8 cellular contexts compared by ENCODE assay signal in genomic region chr1:171313835-171314320, GRCh38. TPM values are rescaled to one million over a fixed set of nuclear protein-coding genes. Genes with fewer than 3 reads are reported as not detected.
A peak's percentile ranks its signal among the peaks of the same experiment; 100 is the strongest.
DNase-seq lines count a peak whose midpoint lies in the region; ATAC-seq and TF ChIP-seq lines count a peak whose summit lies in the region.

Gene FMO4, plus strand, starts transcription at chr1:171314183. Its CDS starts 5,643 bp downstream, at chr1:171319826.

- no peaks in the 10 kb centered on the region for H3K9me3 Mint-ChIP-seq in activated naive CD8-positive, alpha-beta T cell treated with anti-CD3 and anti-CD28 coated beads, Interleukin-2, amount 10 ng/mL, durations not matched to agents 7 days and 5 days

- peaks cover 3% of the 10 kb centered on the region for H3K4me1 ChIP-seq in upper lobe of right lung

- peaks cover 10% of the 10 kb centered on the region for H3K4me1 Mint-ChIP-seq in activated naive CD8-positive, alpha-beta T cell treated with anti-CD3 and anti-CD28 coated beads, Interleukin-2, amount 10 ng/mL, durations not matched to agents 7 days and 5 days

- H3K4me3 ChIP-seq in GM12865 (ENCODE audit: low read depth, low read length): peak within 1 kb of the TSS; percentile 54
- peak within 1 kb of the TSS; percentile 45 for H3K4me3 ChIP-seq in upper lobe of right lung

- intact Hi-C loops in cardiac septum (cut with DNase I): loop anchor here (2.0 to 10.0 kb wide), 3 partner anchors 69 to 232 kb away; partner anchors contain the start of gene PRRC2C
- intact Hi-C loops in posterior vena cava (cut with DNase I): loop anchor here (10.0 kb wide), 3 partner anchors 59 to 121 kb away; partner anchors contain the start of gene FMO1 (in 1 of the 2)
- intact Hi-C loops in upper lobe of right lung (cut with DNase I): no loop called here

- no peaks in the 10 kb centered on the region for H3K36me3 ChIP-seq in upper lobe of right lung

- peak within 1 kb of the TSS; percentile 73 for H3K27ac Mint-ChIP-seq in activated naive CD8-positive, alpha-beta T cell treated with anti-CD3 and anti-CD28 coated beads, Interleukin-2, amount 10 ng/mL, durations not matched to agents 7 days and 5 days

- no peaks in the 10 kb centered on the region for H3K9me3 ChIP-seq in upper lobe of right lung

- no peaks in the 10 kb centered on the region for H3K27me3 Mint-ChIP-seq in activated naive CD8-positive, alpha-beta T cell treated with anti-CD3 and anti-CD28 coated beads, Interleukin-2, amount 10 ng/mL, durations not matched to agents 7 days and 5 days

- peak within 1 kb of the TSS; percentile 77 for H3K4me3 Mint-ChIP-seq in activated naive CD8-positive, alpha-beta T cell treated with anti-CD3 and anti-CD28 coated beads, Interleukin-2, amount 10 ng/mL, durations not matched to agents 7 days and 5 days

- POLR2A ChIA-PET in activated naive CD8-positive, alpha-beta T cell treated with anti-CD3 and anti-CD28 coated beads, Interleukin-2, amount 10 ng/mL, durations not matched to agents 7 days and 5 days (lab: Charles Lee): interaction anchor here (0.6 to 0.9 kb wide), 3 partner anchors 65 to 1219 kb away, joined by 3 to 5 read pairs (median 3); no protein-coding TSS in a partner anchor

- H3K27me3 ChIP-seq in upper lobe of right lung: no peaks in the 10 kb centered on the region

- H3K27ac ChIP-seq in upper lobe of right lung: peak within 1 kb of the TSS; percentile 70

- TF ChIP-seq CTCF in GM12865 (IDR thresholded peaks at IDR 0.05; ENCODE audit: insufficient read depth, low read depth, low read length, missing control alignments) (peak; percentile 73), upper lobe of right lung (IDR thresholded peaks at IDR 0.05) (peak; percentile 86)

- DNase-seq in GM12865 (ENCODE audit: low read depth): peak; percentile 96
- peak; percentile 66 for DNase-seq in NCI-H1092 treated with DMSO at 0.1 percent for 48 hours (lab: John Stamatoyannopoulos, UW)
- DNase-seq in activated naive CD8-positive, alpha-beta T cell treated with anti-CD3 and anti-CD28 coated beads, Interleukin-2, amount 10 ng/mL, durations not matched to agents 7 days and 5 days: peak; percentile 41
- DNase-seq in cardiac septum (ENCODE audit: low spot score): peak; percentile 88
- peak; percentile 83 for DNase-seq in posterior vena cava (ENCODE audit: low spot score)
- DNase-seq in upper lobe of right lung: peak; percentile 69

- H3K36me3 Mint-ChIP-seq in activated naive CD8-positive, alpha-beta T cell treated with anti-CD3 and anti-CD28 coated beads, Interleukin-2, amount 10 ng/mL, durations not matched to agents 7 days and 5 days: no peaks in the 10 kb centered on the region

- ATAC-seq in HG02642 (IDR thresholded peaks at IDR 0.05; ENCODE audit: poor library complexity, unreplicated experiment): peak; percentile 100
- ATAC-seq in SK-N-SH treated with all-trans-retinoic acid at 6 μM for 48 hours: peak; percentile 100
- ATAC-seq in activated naive CD8-positive, alpha-beta T cell treated with anti-CD3 and anti-CD28 coated beads, Interleukin-2, amount 10 ng/mL, durations not matched to agents 7 days and 5 days (ENCODE audit: low read depth): peak; percentile 100
- peak; percentile 100 for ATAC-seq in upper lobe of right lung

TF ChIP-seq in SK-N-SH treated with all-trans-retinoic acid at 6 μM for 48 hours, 23 proteins besides CTCF, POLR2A, EP300 and RAD21:
- TF ChIP-seq ZNF565 (CRISPR knock-in tag; conservative IDR thresholded peaks at IDR 0.05; ENCODE audit: low read depth): no peak
- no peak; the same call in 1 of the 2 replicates for TF ChIP-seq RARB (CRISPR knock-in tag; IDR thresholded peaks at IDR 0.05)
- TF ChIP-seq PPARA (CRISPR knock-in tag; IDR thresholded peaks at IDR 0.05; ENCODE audit: borderline replicate concordance): no peak
- no peak for TF ChIP-seq ESRRG (CRISPR knock-in tag; IDR thresholded peaks at IDR 0.05)
- no peak for TF ChIP-seq ZFP3 (CRISPR knock-in tag; IDR thresholded peaks at IDR 0.05)
- no peak for TF ChIP-seq TCF4 (CRISPR knock-in tag; IDR thresholded peaks at IDR 0.05; ENCODE audit: borderline replicate concordance)
- TF ChIP-seq BACH2 (CRISPR knock-in tag; IDR thresholded peaks at IDR 0.05; ENCODE audit: borderline replicate concordance): no peak
- TF ChIP-seq PATZ1 (CRISPR knock-in tag; IDR thresholded peaks at IDR 0.05; ENCODE audit: borderline replicate concordance): no peak

RNA-seq across cellular contexts. Expression of gene FMO4, which starts in this region (rescaled TPM):
- 1 to 10 TPM; 2.6 to 3.5 TPM for total RNA-seq in activated naive CD8-positive, alpha-beta T cell treated with anti-CD3 and anti-CD28 coated beads, Interleukin-2, amount 10 ng/mL, durations not matched to agents 7 days and 5 days
- total RNA-seq in cardiac septum (5.3 TPM), posterior vena cava (1 to 10 TPM; 3.0 to 4.6 TPM), upper lobe of right lung (4.3 TPM)

Comparison
In these comparisons a context has a peak if more than half of its experiments do, and no peak if none do; other contexts are left out.
1. Peak in every context shown above with its lines: DNase-seq, ATAC-seq, H3K4me3 ChIP-seq and H3K27ac ChIP-seq.
2. DNase-seq: peak in every context shown above with its lines; median percentile 96 in GM12865; 88 in cardiac septum; 83 in posterior vena cava; 69 in upper lobe of right lung; 66 in NCI-H1092 treated with DMSO at 0.1 percent for 48 hours; 41 in activated naive CD8-positive, alpha-beta T cell treated with anti-CD3 and anti-CD28 coated beads, Interleukin-2, amount 10 ng/mL, durations not matched to agents 7 days and 5 days.